In the genomic region with DNA sequence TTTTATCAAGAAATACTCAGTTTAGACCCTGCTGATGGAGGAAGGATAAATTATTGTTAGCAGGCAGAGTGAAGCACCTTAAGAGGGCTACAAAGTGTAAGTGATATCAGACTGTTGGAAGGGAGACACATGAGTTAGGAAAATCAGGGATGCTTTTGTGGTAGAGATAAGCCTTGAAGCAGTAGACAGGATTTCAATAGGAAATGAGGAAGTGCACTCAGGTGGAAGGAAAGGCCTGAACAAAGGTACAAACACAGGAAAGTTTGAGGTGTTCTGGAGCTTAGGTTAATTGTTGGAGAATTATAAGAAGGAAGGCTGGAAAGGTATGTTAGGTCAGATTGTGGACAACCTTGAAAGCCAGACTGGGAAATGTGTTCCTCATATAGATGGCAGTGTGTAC, we compare ENCODE assay signal across 18 cellular contexts. TPM values are rescaled to one million over a fixed set of nuclear protein-coding genes. Genes with fewer than 3 reads are reported as not detected.
"Had no signal": no experiment of that assay in that cellular context is flagged by ENCODE, and none has a peak within 500 bp of the region (broad histone marks: within the 10 kb centered on the region; RNA-seq: fewer than 3 reads in every experiment).

No MANE protein-coding gene starts in this region.

- H3K4me3 ChIP-seq: esophagus muscularis mucosa, heart left ventricle, thoracic aorta had no signal

- H3K27me3 Mint-ChIP-seq: activated CD4-positive, alpha-beta T cell treated with anti-CD3 and anti-CD28 coated beads for 36 hours; activated CD8-positive, alpha-beta T cell treated with anti-CD3 and anti-CD28 coated beads for 36 hours; central memory CD8-positive, alpha-beta T cell; natural killer cell treated with Interleukin-12 subunit alpha and Interleukin-12 subunit beta and Interleukin-15 and Interleukin-18, amount 100 ng/mL, for 72 hours; stimulated activated naive CD8-positive, alpha-beta T cell treated with anti-CD3 and anti-CD28 coated beads, Interleukin-15, amount 100 ng/mL, for 72 hours had no signal

- H3K9me3 ChIP-seq: esophagus muscularis mucosa, heart left ventricle, thoracic aorta had no signal

- H3K27ac Mint-ChIP-seq: activated CD4-positive, alpha-beta T cell treated with anti-CD3 and anti-CD28 coated beads for 36 hours; activated CD8-positive, alpha-beta T cell treated with anti-CD3 and anti-CD28 coated beads for 36 hours; activated naive CD4-positive, alpha-beta T cell treated with anti-CD3 and anti-CD28 coated beads for 36 hours; activated T-helper 1 cell treated with anti-CD3 and anti-CD28 coated beads, Interleukin-12 subunit alpha, Interleukin-12 subunit beta, Interleukin-2, Interleukin-4 antibody, amounts not matched to agents 30 ng/mL and 10 ng/mL and 1 ng/mL, durations not matched to agents 14 hours and 24 hours and 36 hours; natural killer cell treated with Interleukin-12 subunit alpha and Interleukin-12 subunit beta and Interleukin-15 and Interleukin-18, amount 100 ng/mL, for 72 hours had no signal

- DNase-seq: activated CD8-positive, alpha-beta memory T cell treated with anti-CD3 and anti-CD28 coated beads, Interleukin-2, amount 50 U/mL, for 4 hours; stimulated activated CD4-positive, alpha-beta T cell treated with anti-CD3 and anti-CD28 coated beads, Interleukin-2, amount 100 ng/mL, for 48 hours; T-helper 1 cell had no signal

- H3K27ac ChIP-seq: esophagus muscularis mucosa, thoracic aorta, WERI-Rb-1 had no signal

- H3K27me3 ChIP-seq: esophagus muscularis mucosa, heart left ventricle had no signal

- ATAC-seq: activated CD4-positive, alpha-beta T cell treated with anti-CD3 and anti-CD28 coated beads for 36 hours; activated CD8-positive, alpha-beta T cell treated with anti-CD3 and anti-CD28 coated beads for 36 hours; stimulated activated naive CD8-positive, alpha-beta T cell treated with anti-CD3 and anti-CD28 coated beads, Interleukin-15, amount 100 ng/mL, for 72 hours had no signal

- H3K4me3 Mint-ChIP-seq: activated CD4-positive, alpha-beta T cell treated with anti-CD3 and anti-CD28 coated beads for 36 hours; activated CD8-positive, alpha-beta T cell treated with anti-CD3 and anti-CD28 coated beads for 36 hours; activated naive CD4-positive, alpha-beta T cell treated with anti-CD3 and anti-CD28 coated beads for 36 hours; activated T-helper 1 cell treated with anti-CD3 and anti-CD28 coated beads, Interleukin-12 subunit alpha, Interleukin-12 subunit beta, Interleukin-2, Interleukin-4 antibody, amounts not matched to agents 30 ng/mL and 10 ng/mL and 1 ng/mL, durations not matched to agents 14 hours and 24 hours and 36 hours; central memory CD8-positive, alpha-beta T cell; natural killer cell treated with Interleukin-12 subunit alpha and Interleukin-12 subunit beta and Interleukin-15 and Interleukin-18, amount 100 ng/mL, for 72 hours; stimulated activated naive CD8-positive, alpha-beta T cell treated with anti-CD3 and anti-CD28 coated beads, Interleukin-15, amount 100 ng/mL, for 72 hours had no signal

- FAIRE-seq: frontal cortex had no signal

- H3K9me3 Mint-ChIP-seq: natural killer cell treated with Interleukin-12 subunit alpha and Interleukin-12 subunit beta and Interleukin-15 and Interleukin-18, amount 100 ng/mL, for 72 hours had no signal

RNA-seq across cellular contexts. Expression of gene RIPPLY2, which starts 13.9 kb away (rescaled TPM):
- total RNA-seq: activated CD4-positive, alpha-beta T cell treated with anti-CD3 and anti-CD28 coated beads for 36 hours; activated CD8-positive, alpha-beta T cell treated with anti-CD3 and anti-CD28 coated beads for 36 hours; activated naive CD4-positive, alpha-beta T cell treated with anti-CD3 and anti-CD28 coated beads for 36 hours; activated T-helper 1 cell treated with anti-CD3 and anti-CD28 coated beads, Interleukin-12 subunit alpha, Interleukin-12 subunit beta, Interleukin-2, Interleukin-4 antibody, amounts not matched to agents 30 ng/mL and 10 ng/mL and 1 ng/mL, durations not matched to agents 14 hours and 24 hours and 36 hours; esophagus muscularis mucosa; heart left ventricle; left lobe of liver; mucosa of gallbladder; natural killer cell treated with Interleukin-12 subunit alpha and Interleukin-12 subunit beta and Interleukin-15 and Interleukin-18, amount 100 ng/mL, for 72 hours; pulmonary artery endothelial cell; thoracic aorta had no signal
- polyA plus RNA-seq: heart left ventricle had no signal
